ENCODE assay signal across 22 cellular contexts in genomic region chr6:45983041-45983440, GRCh38. TPM values are rescaled to one million over a fixed set of nuclear protein-coding genes. Genes with fewer than 3 reads are reported as not detected.
"Had no signal": no experiment of that assay in that cellular context is flagged by ENCODE, and none has a peak within 500 bp of the region (broad histone marks: within the 10 kb centered on the region; RNA-seq: fewer than 3 reads in every experiment).

No MANE protein-coding gene starts in this region.

- DNase-seq: effector memory CD4-positive, alpha-beta T cell; hypothalamus; islet precursor cell; mammary epithelial cell; natural killer cell; nucleus accumbens; pancreas; retina; right lobe of liver; stimulated activated CD4-positive, alpha-beta T cell treated with anti-CD3 and anti-CD28 coated beads, Interleukin-4, amount 100 ng/mL, for 1 hour; stimulated activated CD8-positive, alpha-beta memory T cell treated with anti-CD3 and anti-CD28 coated beads, Interleukin-4, amount 100 ng/mL, for 48 hours; stimulated activated naive CD8-positive, alpha-beta T cell treated with anti-CD3 and anti-CD28 coated beads, Interleukin-15, Interleukin-2, amounts not matched to agents 100 U/mL and 50 U/mL, for 24 hours; thyroid gland; upper lobe of right lung had no signal

- H3K36me3 ChIP-seq: gastroesophageal sphincter, neural progenitor cell, pancreas, prostate gland, right lobe of liver, suprapubic skin, thyroid gland, upper lobe of right lung, vagina had no signal

- H3K4me3 ChIP-seq: gastroesophageal sphincter, neural progenitor cell, pancreas, prostate gland, right lobe of liver, suprapubic skin, thyroid gland, upper lobe of right lung, vagina had no signal

- H3K27ac ChIP-seq: gastroesophageal sphincter, neural progenitor cell, pancreas, prostate gland, right lobe of liver, suprapubic skin, upper lobe of right lung, vagina had no signal

- ATAC-seq: esophagus mucosa; gastroesophageal sphincter; natural killer cell; pancreas; right lobe of liver; stimulated activated effector memory CD8-positive, alpha-beta T cell treated with anti-CD3 and anti-CD28 coated beads, Interleukin-12 subunit alpha, Interleukin-12 subunit beta, amount 100 ng/mL, for 72 hours; stimulated activated naive CD8-positive, alpha-beta T cell treated with anti-CD3 and anti-CD28 coated beads, Interleukin-15, Interleukin-2, amounts not matched to agents 100 U/mL and 50 U/mL, for 24 hours; upper lobe of right lung had no signal

- H3K9me3 ChIP-seq: gastroesophageal sphincter, pancreas, prostate gland, right lobe of liver, suprapubic skin, thyroid gland, upper lobe of right lung, vagina had no signal

- H3K4me1 ChIP-seq: gastroesophageal sphincter, neural progenitor cell, pancreas, prostate gland, right lobe of liver, suprapubic skin, upper lobe of right lung, vagina had no signal

- H3K27me3 ChIP-seq: gastroesophageal sphincter, neural progenitor cell, pancreas, right lobe of liver, suprapubic skin, thyroid gland, upper lobe of right lung, vagina had no signal

RNA-seq across cellular contexts. Expression of gene CLIC5, which starts 32.6 kb away (rescaled TPM):
- total RNA-seq: fibroblast of lung, mammary epithelial cell had no signal
